In genomic region chr2:228086561-228086960, GRCh38 we compare ENCODE assay signal across 26 cellular contexts.
"Had no signal": no experiment of that assay in that cellular context is flagged by ENCODE, and none has a peak within 500 bp of the region (broad histone marks: within the 10 kb centered on the region; RNA-seq: fewer than 3 reads in every experiment).

No MANE protein-coding gene starts in this region.

- DNase-seq: activated effector memory CD4-positive, alpha-beta T cell treated with anti-CD3 and anti-CD28 coated beads, Interleukin-2, amount 50 U/mL, for 16 hours; activated gamma-delta T cell; activated gamma-delta T cell treated with Interleukin-2 at 50 U/mL for 16 hours; activated naive CD4-positive, alpha-beta T cell; activated naive CD4-positive, alpha-beta T cell treated with anti-CD3 and anti-CD28 coated beads for 36 hours; activated naive CD4-positive, alpha-beta T cell treated with anti-CD3 and anti-CD28 coated beads, Interleukin-2, amount 10 ng/mL, durations not matched to agents 7 days and 5 days; activated naive CD4-positive, alpha-beta T cell treated with anti-CD3 and anti-CD28 coated beads, Interleukin-2, amount 50 U/mL, for 16 hours; activated naive CD4-positive, alpha-beta T cell treated with Interleukin-2 at 50 U/mL for 16 hours; activated naive CD8-positive, alpha-beta T cell treated with anti-CD3 and anti-CD28 coated beads for 36 hours; activated naive CD8-positive, alpha-beta T cell treated with anti-CD3 and anti-CD28 coated beads, Interleukin-2, amount 10 ng/mL, durations not matched to agents 7 days and 5 days; activated naive CD8-positive, alpha-beta T cell treated with anti-CD3 and anti-CD28 coated beads, Interleukin-2, amount 50 U/mL, for 24 hours; activated T-cell treated with anti-CD3 and anti-CD28 coated beads for 4 hours; activated T-cell treated with anti-CD3 and anti-CD28 coated beads, Interleukin-2, amount 50 U/mL, for 1 hour; activated T-cell treated with anti-CD3 and anti-CD28 coated beads, Interleukin-2, amount 50 U/mL, for 24 hours; activated T-cell treated with anti-CD3 and anti-CD28 coated beads, Interleukin-2, amount 50 U/mL, for 4 hours; activated T-cell treated with anti-CD3 and anti-CD28 coated beads, Interleukin-2, amount 50 U/mL, for 48 hours; activated T-cell treated with anti-CD3 and anti-CD28 coated beads, Interleukin-2, amount 50 U/mL, for 72 hours; adrenal gland; amniotic stem cell; amygdala; anterior cingulate cortex; aorta; body of pancreas; brain microvascular endothelial cell; caudate nucleus; central memory CD4-positive, alpha-beta T cell had no signal
